In the genomic region with DNA sequence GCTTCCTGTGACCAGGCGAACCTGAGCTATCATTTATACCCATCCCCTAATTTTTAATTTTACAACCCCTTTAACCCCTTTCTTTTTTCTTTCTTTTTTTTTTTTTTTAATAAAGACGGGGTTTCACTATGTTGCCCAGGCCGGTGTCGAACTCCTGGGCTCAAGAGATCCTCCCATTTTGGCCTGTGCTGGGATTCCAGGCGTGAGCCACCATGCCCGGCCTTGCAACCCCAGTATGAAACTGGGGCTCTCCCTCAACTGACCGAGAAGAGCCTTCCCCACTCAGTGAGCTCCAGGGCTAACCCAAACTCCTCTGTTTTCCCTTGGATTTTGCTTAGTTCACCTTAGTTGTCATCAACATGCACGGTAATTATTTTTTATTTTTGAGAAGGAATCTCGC, we compare ENCODE assay signal across 8 cellular contexts. TPM values are rescaled to one million over a fixed set of nuclear protein-coding genes. Genes with fewer than 3 reads are reported as not detected.
DNase-seq lines count a peak whose midpoint lies in the region; ATAC-seq and TF ChIP-seq lines count a peak whose summit lies in the region.

No MANE protein-coding gene starts in this region.

- H3K27ac ChIP-seq in testis, result peak overlapping the region; percentile 97 to 98

- H3K27me3 ChIP-seq in testis, result no peaks in the 10 kb centered on the region

- no peaks in the 10 kb centered on the region for H3K36me3 ChIP-seq in testis (ENCODE audit: low read depth, missing control alignments)

- no peak for TF ChIP-seq CTCF in testis (IDR thresholded peaks at IDR 0.05)

- TF ChIP-seq POLR2A in testis (IDR thresholded peaks at IDR 0.05), result no peak

- H3K4me3 Mint-ChIP-seq in activated naive CD4-positive, alpha-beta T cell treated with anti-CD3 and anti-CD28 coated beads, Interleukin-2, amount 50 U/mL, for 24 hours, result peak overlapping the region; percentile 97
- peak overlapping the region; percentile 96 to 100 (median 99) for H3K4me3 Mint-ChIP-seq in immature natural killer cell

- intact Hi-C loops in testis (cut with DNase I; ENCODE audit: low total_unique reads), result no loop called here

- peaks cover 29% of the 10 kb centered on the region for H3K4me1 ChIP-seq in testis

- 18 to 27% methylated on average over 9 of the region's 9 CpGs for WGBS in testis, 2 donors

- H3K36me3 Mint-ChIP-seq in activated naive CD4-positive, alpha-beta T cell treated with anti-CD3 and anti-CD28 coated beads, Interleukin-2, amount 50 U/mL, for 24 hours, result peaks cover 12% of the 10 kb centered on the region
- peaks cover 8 to 13% (median 9%) of the 10 kb centered on the region in 3 donors for H3K36me3 Mint-ChIP-seq in immature natural killer cell

- peak overlapping the region; percentile 100 for H3K27ac Mint-ChIP-seq in activated naive CD4-positive, alpha-beta T cell treated with anti-CD3 and anti-CD28 coated beads, Interleukin-2, amount 50 U/mL, for 24 hours
- peak overlapping the region; percentile 97 to 100 (median 100) for H3K27ac Mint-ChIP-seq in immature natural killer cell

- H3K4me3 ChIP-seq in testis, result peak overlapping the region; percentile 94 to 100

- peaks cover 60% of the 10 kb centered on the region for H3K4me1 Mint-ChIP-seq in activated naive CD4-positive, alpha-beta T cell treated with anti-CD3 and anti-CD28 coated beads, Interleukin-2, amount 50 U/mL, for 24 hours
- peaks cover 43 to 69% of the 10 kb centered on the region in 2 donors for H3K4me1 Mint-ChIP-seq in immature natural killer cell

- peak; percentile 4 for DNase-seq in activated CD4-positive, alpha-beta T cell treated with anti-CD3 and anti-CD28 coated beads for 48 hours
- no peak for DNase-seq in activated CD4-positive, alpha-beta T cell treated with anti-CD3 and anti-CD28 coated beads for 4 hours
- no peak for DNase-seq in immature natural killer cell
- DNase-seq in testis, result no peak
- DNase-seq in NCI-H226, result no peak
- no peak for DNase-seq in ureter (ENCODE audit: low spot score)

- no peaks in the 10 kb centered on the region for H3K27me3 Mint-ChIP-seq in activated naive CD4-positive, alpha-beta T cell treated with anti-CD3 and anti-CD28 coated beads, Interleukin-2, amount 50 U/mL, for 24 hours
- peaks cover 1 to 16% (median 3%) of the 10 kb centered on the region in 3 donors for H3K27me3 Mint-ChIP-seq in immature natural killer cell (ENCODE audit: low read depth in 3 of 3)

- no peaks in the 10 kb centered on the region for H3K9me3 Mint-ChIP-seq in activated naive CD4-positive, alpha-beta T cell treated with anti-CD3 and anti-CD28 coated beads, Interleukin-2, amount 50 U/mL, for 24 hours
- H3K9me3 Mint-ChIP-seq in immature natural killer cell, result no peaks in the 10 kb centered on the region

- no peak for ATAC-seq in GM21390 (IDR thresholded peaks at IDR 0.05; ENCODE audit: unreplicated experiment)

- H3K9me3 ChIP-seq in testis, result no peaks in the 10 kb centered on the region

RNA-seq across cellular contexts. Expression of gene CPSF2, which starts 1.0 kb away (rescaled TPM):
- polyA plus RNA-seq in immature natural killer cell, result 10 to 100 TPM; 19.2 to 38.2 (median 26.8) TPM
- 10 to 100 TPM; 49.2 to 56.1 TPM for total RNA-seq in testis
- 66.1 TPM for polyA plus RNA-seq in testis (ENCODE audit: insufficient read depth, low read depth, low replicate concordance)
- total RNA-seq in ureter, result 60.3 TPM

RNA-seq across cellular contexts. Expression of gene NDUFB1, which starts 1.3 kb away (rescaled TPM):
- polyA plus RNA-seq in immature natural killer cell, result 100 to 1,000 TPM; 248 to 492 (median 335) TPM
- 100 to 1,000 TPM; 151 to 169 TPM for total RNA-seq in testis
- 182 TPM for polyA plus RNA-seq in testis (ENCODE audit: insufficient read depth, low read depth, low replicate concordance)
- total RNA-seq in ureter, result 87.0 TPM

RNA-seq across cellular contexts. Expression of gene ATXN3, which starts 16.4 kb away (rescaled TPM):
- polyA plus RNA-seq in immature natural killer cell, result 10 to 100 TPM; 12.7 to 21.1 (median 20.3) TPM
- 10 to 100 TPM; 35.0 to 43.8 TPM for total RNA-seq in testis
- 22.9 TPM for polyA plus RNA-seq in testis (ENCODE audit: insufficient read depth, low read depth, low replicate concordance)
- total RNA-seq in ureter, result 38.6 TPM
